Comparison of ENCODE assay signal across 8 cellular contexts in the genomic region with DNA sequence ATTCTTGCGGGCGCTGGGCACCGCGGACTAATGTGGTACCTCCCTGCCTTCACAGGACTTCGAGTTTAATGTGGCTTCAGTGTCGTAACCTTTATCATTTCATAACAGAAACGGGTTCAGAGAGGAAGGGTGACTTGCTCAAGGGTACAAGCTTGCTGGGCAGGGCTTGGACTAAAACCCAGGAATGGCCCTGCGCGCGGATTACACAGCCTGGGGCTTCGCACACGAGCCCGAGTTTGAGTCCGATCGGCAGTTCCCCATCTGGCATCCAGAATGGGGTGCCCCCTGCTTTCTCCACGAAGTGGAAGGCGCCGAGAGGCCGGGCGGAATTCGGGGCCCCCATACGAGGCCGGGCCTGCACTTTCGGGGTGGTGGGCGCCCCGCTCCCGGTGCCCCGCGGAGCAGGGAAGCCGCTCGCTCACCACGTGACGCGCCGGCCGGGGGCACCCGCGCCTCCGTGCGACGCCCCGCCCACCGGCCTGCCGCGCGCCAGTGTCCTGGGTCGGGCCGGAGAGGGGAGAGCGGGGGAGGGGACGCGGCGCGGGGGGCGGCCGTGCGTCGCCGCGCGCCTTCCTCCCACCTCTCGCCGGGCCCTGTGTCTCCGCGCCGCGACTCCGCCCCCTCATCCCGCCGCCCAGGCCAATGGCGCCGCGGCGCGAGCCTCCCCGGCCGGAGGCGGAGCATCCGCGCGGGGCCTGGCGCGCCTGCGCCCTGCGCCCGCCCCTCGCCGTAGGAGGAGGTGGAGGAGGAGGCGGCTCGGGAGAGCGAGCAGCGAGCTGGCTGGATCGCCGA. TPM values are rescaled to one million over a fixed set of nuclear protein-coding genes. Genes with fewer than 3 reads are reported as not detected.
A peak's percentile ranks its signal among the peaks of the same experiment; 100 is the strongest.
DNase-seq lines count a peak whose midpoint lies in the region; ATAC-seq and TF ChIP-seq lines count a peak whose summit lies in the region.

A gene with protein sequence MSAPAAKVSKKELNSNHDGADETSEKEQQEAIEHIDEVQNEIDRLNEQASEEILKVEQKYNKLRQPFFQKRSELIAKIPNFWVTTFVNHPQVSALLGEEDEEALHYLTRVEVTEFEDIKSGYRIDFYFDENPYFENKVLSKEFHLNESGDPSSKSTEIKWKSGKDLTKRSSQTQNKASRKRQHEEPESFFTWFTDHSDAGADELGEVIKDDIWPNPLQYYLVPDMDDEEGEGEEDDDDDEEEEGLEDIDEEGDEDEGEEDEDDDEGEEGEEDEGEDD (plus strand): TSS at position 722 of the 792 bp plus-strand sequence. CDS start 361 bp downstream, outside the sequence.

- H3K27ac Mint-ChIP-seq in activated CD4-positive, alpha-beta T cell treated with anti-CD3 and anti-CD28 coated beads for 36 hours = peak within 1 kb of the TSS; percentile 94
- peak within 1 kb of the TSS; percentile 79 for H3K27ac Mint-ChIP-seq in chondrocyte (ENCODE audit: unreplicated experiment)

- POLR2A ChIA-PET in activated CD4-positive, alpha-beta T cell treated with anti-CD3 and anti-CD28 coated beads for 36 hours (lab: Charles Lee) = interaction anchor here (0.6 to 2.1 kb wide), 3 partner anchors 9 to 231 kb away, joined by 3 to 4 read pairs (median 4); no protein-coding TSS in a partner anchor

- no peak for DNase-seq in AG09309 (ENCODE audit: low read depth)
- DNase-seq in NCI-H510A (lab: John Stamatoyannopoulos, UW) = peak; percentile 92
- DNase-seq in activated CD4-positive, alpha-beta T cell treated with anti-CD3 and anti-CD28 coated beads for 36 hours = peak; percentile 96
- peak; percentile 94 for DNase-seq in chondrocyte (ENCODE audit: low spot score)
- DNase-seq in kidney glomerular epithelial cell (lab: John Stamatoyannopoulos, UW) = peak; percentile 67
- peak; percentile 83 to 87 for DNase-seq in stimulated activated CD4-positive, alpha-beta T cell treated with anti-CD3 and anti-CD28 coated beads, Interleukin-1b, Interleukin-23, amount 100 ng/mL, for 1 hour (ENCODE audit: low read depth in 2 of 2)

- H3K4me3 Mint-ChIP-seq in activated CD4-positive, alpha-beta T cell treated with anti-CD3 and anti-CD28 coated beads for 36 hours = peak within 1 kb of the TSS; percentile 99
- peak within 1 kb of the TSS; percentile 72 for H3K4me3 Mint-ChIP-seq in chondrocyte (ENCODE audit: unreplicated experiment)

- peaks cover 38% of the 10 kb centered on the region for H3K36me3 Mint-ChIP-seq in activated CD4-positive, alpha-beta T cell treated with anti-CD3 and anti-CD28 coated beads for 36 hours (ENCODE audit: low read depth)
- peaks cover 14% of the 10 kb centered on the region for H3K36me3 Mint-ChIP-seq in chondrocyte (ENCODE audit: low read depth)

- intact Hi-C loops in activated CD4-positive, alpha-beta T cell treated with anti-CD3 and anti-CD28 coated beads for 36 hours (cut with DNase I, micrococcal nuclease) = loop anchor here (1.0 to 5.0 kb wide), 22 partner anchors 14 to 901 kb away; a partner anchor contains a TSS

- H3K27me3 Mint-ChIP-seq in activated CD4-positive, alpha-beta T cell treated with anti-CD3 and anti-CD28 coated beads for 36 hours = no peaks in the 10 kb centered on the region
- H3K27me3 Mint-ChIP-seq in chondrocyte (ENCODE audit: low read depth) = no peaks in the 10 kb centered on the region

- peak within 1 kb of the TSS; percentile 64 for H3K4me3 ChIP-seq in AG09309 (ENCODE audit: control insufficient read depth, low read depth, low read length)

- no peaks in the 10 kb centered on the region for H3K9me3 Mint-ChIP-seq in activated CD4-positive, alpha-beta T cell treated with anti-CD3 and anti-CD28 coated beads for 36 hours (ENCODE audit: low read depth)
- H3K9me3 Mint-ChIP-seq in chondrocyte (ENCODE audit: low read depth) = no peaks in the 10 kb centered on the region

- TF ChIP-seq CTCF in AG09309 (IDR thresholded peaks at IDR 0.05; ENCODE audit: control insufficient read depth, insufficient read depth, low read depth, low read length, missing control alignments) = no peak
- TF ChIP-seq CTCF in chondrocyte (IDR thresholded peaks at IDR 0.05) = no peak

- CTCF ChIA-PET in activated CD4-positive, alpha-beta T cell treated with anti-CD3 and anti-CD28 coated beads for 36 hours (lab: Charles Lee) = interaction anchor here (1.6 kb wide), 1 partner anchor 13 kb away, joined by 3 read pairs; a partner anchor contains a TSS

- H3K4me1 Mint-ChIP-seq in activated CD4-positive, alpha-beta T cell treated with anti-CD3 and anti-CD28 coated beads for 36 hours = peaks cover 61% of the 10 kb centered on the region
- H3K4me1 Mint-ChIP-seq in chondrocyte (ENCODE audit: low read depth) = peaks cover 37% of the 10 kb centered on the region

- ATAC-seq in GM19043 (IDR thresholded peaks at IDR 0.05; ENCODE audit: low read depth, unreplicated experiment) (peak; percentile 65), HG03432 (IDR thresholded peaks at IDR 0.05; ENCODE audit: unreplicated experiment) (peak; percentile 75)
- ATAC-seq in activated CD4-positive, alpha-beta T cell treated with anti-CD3 and anti-CD28 coated beads for 36 hours = peak; percentile 71

RNA-seq across cellular contexts. Expression of the gene that starts here (rescaled TPM):
- 100 to 1,000 TPM; 673 to 682 TPM for total RNA-seq in activated CD4-positive, alpha-beta T cell treated with anti-CD3 and anti-CD28 coated beads for 36 hours
- 235 to 266 TPM (median 255 TPM) in 3 replicates for total RNA-seq in chondrocyte
